Comparison of ENCODE assay signal across 10 cellular contexts in genomic region chr1:178870944-178871343, GRCh38. TPM values are rescaled to one million over a fixed set of nuclear protein-coding genes. Genes with fewer than 3 reads are reported as not detected.
DNase-seq lines count a peak whose midpoint lies in the region; ATAC-seq and TF ChIP-seq lines count a peak whose summit lies in the region.
"Had no signal": no experiment of that assay in that cellular context is flagged by ENCODE, and none has a peak within 500 bp of the region (broad histone marks: within the 10 kb centered on the region; RNA-seq: fewer than 3 reads in every experiment).

A gene with protein sequence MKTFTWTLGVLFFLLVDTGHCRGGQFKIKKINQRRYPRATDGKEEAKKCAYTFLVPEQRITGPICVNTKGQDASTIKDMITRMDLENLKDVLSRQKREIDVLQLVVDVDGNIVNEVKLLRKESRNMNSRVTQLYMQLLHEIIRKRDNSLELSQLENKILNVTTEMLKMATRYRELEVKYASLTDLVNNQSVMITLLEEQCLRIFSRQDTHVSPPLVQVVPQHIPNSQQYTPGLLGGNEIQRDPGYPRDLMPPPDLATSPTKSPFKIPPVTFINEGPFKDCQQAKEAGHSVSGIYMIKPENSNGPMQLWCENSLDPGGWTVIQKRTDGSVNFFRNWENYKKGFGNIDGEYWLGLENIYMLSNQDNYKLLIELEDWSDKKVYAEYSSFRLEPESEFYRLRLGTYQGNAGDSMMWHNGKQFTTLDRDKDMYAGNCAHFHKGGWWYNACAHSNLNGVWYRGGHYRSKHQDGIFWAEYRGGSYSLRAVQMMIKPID (minus strand): TSS chr1:178871077. CDS start chr1:178865776, 5,301 bp downstream.

- peaks cover 0 to 35% (median 31%) of the 10 kb centered on the region in 4 donors for H3K4me1 ChIP-seq in esophagus muscularis mucosa
- H3K4me1 ChIP-seq in thymus (ENCODE audit: control insufficient read depth, insufficient read depth, low read length): no peaks in the 10 kb centered on the region

- H3K36me3 ChIP-seq in esophagus muscularis mucosa (no peaks in the 10 kb centered on the region), thymus (ENCODE audit: control insufficient read depth, insufficient read depth) (no peaks in the 10 kb centered on the region)

- H3K4me3 ChIP-seq in esophagus muscularis mucosa (peak within 1 kb of the TSS; percentile 45 to 59 (median 58)), thymus (ENCODE audit: low read length) (no peak within 1 kb of the TSS)

- TF ChIP-seq CTCF in esophagus muscularis mucosa (IDR thresholded peaks at IDR 0.05): no peak

- no peak for TF ChIP-seq POLR2A in esophagus muscularis mucosa (IDR thresholded peaks at IDR 0.05; ENCODE audit: low read depth)

- no peak for TF ChIP-seq EP300 in esophagus muscularis mucosa (IDR thresholded peaks at IDR 0.05)

- 20% methylated on average over 4 of the region's 4 CpGs for WGBS in esophagus muscularis mucosa
- 98% methylated on average over 4 of the region's 4 CpGs for WGBS in thymus

- peak; percentile 77 for DNase-seq in NCI-H2227 (lab: John Stamatoyannopoulos, UW; ENCODE audit: unreplicated experiment)
- DNase-seq in esophagus muscularis mucosa (ENCODE audit: extremely low spot score): no peak
- peak; percentile 11 for DNase-seq in mucosa of gallbladder (ENCODE audit: low spot score)
- no peak for DNase-seq in hepatic stellate cell (ENCODE audit: low spot score)
- DNase-seq in SW 1271 (lab: John Stamatoyannopoulos, UW): no peak
- DNase-seq in NCI-H1930 (lab: John Stamatoyannopoulos, UW): no peak
- DNase-seq: activated effector memory CD4-positive, alpha-beta T cell treated with Interleukin-2 at 50 U/mL for 16 hours had no signal

- peak within 1 kb of the TSS; percentile 74 to 82 (median 78) for H3K27ac ChIP-seq in esophagus muscularis mucosa (replicated peaks in 1 of 4)
- H3K27ac ChIP-seq in thymus (ENCODE audit: low read depth): no peak within 1 kb of the TSS

- H3K9me3 ChIP-seq in esophagus muscularis mucosa (no peaks in the 10 kb centered on the region), thymus (ENCODE audit: control insufficient read depth) (no peaks in the 10 kb centered on the region)

- no peak for ATAC-seq in GM18520 (IDR thresholded peaks at IDR 0.05; ENCODE audit: unreplicated experiment)

- no peaks in the 10 kb centered on the region for H3K27me3 ChIP-seq in esophagus muscularis mucosa
- H3K27me3 ChIP-seq in thymus (ENCODE audit: control insufficient read depth, insufficient read depth): no peaks in the 10 kb centered on the region

- intact Hi-C loops in esophagus muscularis mucosa (cut with DNase I): loop anchor here (5.0 kb wide), 1 partner anchor 61 kb away; no protein-coding TSS in a partner anchor

RNA-seq across cellular contexts. Expression of the gene that starts here (rescaled TPM):
- total RNA-seq in esophagus muscularis mucosa: 100 to 1,000 TPM; 149 to 206 (median 172) TPM
- 24.2 TPM for total RNA-seq in mucosa of gallbladder
- 10.2 TPM for polyA plus RNA-seq in thymus
- polyA plus RNA-seq: keratinocyte had no signal

Comparison
In these comparisons a context has a peak if more than half of its experiments do, and no peak if none do; other contexts are left out.
1. DNase-seq: peak in NCI-H2227 (single experiment) and mucosa of gallbladder (single experiment); none in esophagus muscularis mucosa (single experiment), hepatic stellate cell (single experiment), SW 1271 (0 of 2) and NCI-H1930 (0 of 2).